1 cellular context compared by ENCODE assay signal in genomic region chr3:156674046-156674910, GRCh38.
TF ChIP-seq lines count a peak whose summit lies in the region.

Gene TIPARP, plus strand, starts transcription at chr3:156674590. Its CDS starts 3,108 bp downstream, at chr3:156677698.

TF ChIP-seq in HepG2, 621 proteins besides CTCF, POLR2A, EP300 and RAD21 (continued from another document and continues in another):
- TF ChIP-seq ZNF503 (CRISPR knock-in tag; IDR thresholded peaks at IDR 0.05) (no peak; the same call in 1 of the 2 replicates), ESRRA (CRISPR knock-in tag; IDR thresholded peaks at IDR 0.05; ENCODE audit: low read depth) (peak; percentile 89), ZSCAN9 (CRISPR knock-in tag; IDR thresholded peaks at IDR 0.05; ENCODE audit: borderline replicate concordance) (peak; percentile 67; the same call in 1 of the 2 replicates), ZNF784 (CRISPR knock-in tag; IDR thresholded peaks at IDR 0.05; ENCODE audit: borderline replicate concordance) (no peak), SP1 (IDR thresholded peaks at IDR 0.05) (0 out of 2 replicates have a peak, but pooled peaks have one; percentile 13), SP1 (CRISPR knock-in tag; IDR thresholded peaks at IDR 0.05) (peak; percentile 87), ZNF280B (CRISPR knock-in tag; IDR thresholded peaks at IDR 0.05; ENCODE audit: borderline replicate concordance) (peak; percentile 60; the same call in 1 of the 2 replicates), KLF12 (CRISPR knock-in tag; IDR thresholded peaks at IDR 0.05; ENCODE audit: borderline replicate concordance) (0 out of 2 replicates have a peak, but pooled peaks have one; percentile 64), SAFB2 (CRISPR knock-in tag; IDR thresholded peaks at IDR 0.05; ENCODE audit: borderline replicate concordance, low read depth) (peak; percentile 78; the same call in 1 of the 2 replicates), ZNF275 (CRISPR knock-in tag; IDR thresholded peaks at IDR 0.05; ENCODE audit: borderline replicate concordance) (0 out of 2 replicates have a peak, but pooled peaks have one; percentile 46), REL (CRISPR knock-in tag; conservative IDR thresholded peaks at IDR 0.05) (peak; percentile 90; the same call in 1 of the 2 replicates), HINFP (CRISPR knock-in tag; IDR thresholded peaks at IDR 0.05; ENCODE audit: low read depth) (peak; percentile 98), ZNF354B (CRISPR knock-in tag; IDR thresholded peaks at IDR 0.05) (no peak), UBTF (CRISPR knock-in tag; IDR thresholded peaks at IDR 0.05) (peak; percentile 98), ZNF12 (CRISPR knock-in tag; IDR thresholded peaks at IDR 0.05) (peak; percentile 84), TIGD3 (CRISPR knock-in tag; IDR thresholded peaks at IDR 0.05; ENCODE audit: borderline replicate concordance) (peak; percentile 44; the same call in 1 of the 2 replicates), ZNF567 (CRISPR knock-in tag; IDR thresholded peaks at IDR 0.05; ENCODE audit: borderline replicate concordance) (0 out of 2 replicates have a peak, but pooled peaks have one; percentile 39), RXRA (CRISPR knock-in tag; IDR thresholded peaks at IDR 0.05) (peak; percentile 87), ZMAT3 (CRISPR knock-in tag; conservative IDR thresholded peaks at IDR 0.05) (peak; percentile 84; the same call in 1 of the 2 replicates), KLF6 (CRISPR knock-in tag; IDR thresholded peaks at IDR 0.05) (no peak), JUNB (CRISPR knock-in tag; IDR thresholded peaks at IDR 0.05; ENCODE audit: borderline replicate concordance) (peak; percentile 4; the same call in 1 of the 2 replicates), TBX2 (CRISPR knock-in tag; IDR thresholded peaks at IDR 0.05; ENCODE audit: borderline replicate concordance) (peak; percentile 97), ZNF274 (CRISPR knock-in tag; IDR thresholded peaks at IDR 0.05) (peak; percentile 83; the same call in 1 of the 2 replicates), MTF1 (CRISPR knock-in tag; IDR thresholded peaks at IDR 0.05) (no peak), SKIL (CRISPR knock-in tag; IDR thresholded peaks at IDR 0.05; ENCODE audit: borderline replicate concordance) (peak; percentile 80), FOXP4 (CRISPR knock-in tag; IDR thresholded peaks at IDR 0.05) (peak; percentile 69), THAP8 (CRISPR knock-in tag; IDR thresholded peaks at IDR 0.05; ENCODE audit: borderline replicate concordance) (peak; percentile 91; the same call in 1 of the 2 replicates), ZNF468 (CRISPR knock-in tag; IDR thresholded peaks at IDR 0.05) (no peak), ZBTB7A (CRISPR knock-in tag; IDR thresholded peaks at IDR 0.05) (peak; percentile 92; the same call in 1 of the 2 replicates), ZBTB34 (CRISPR knock-in tag; IDR thresholded peaks at IDR 0.05) (peak; percentile 27; the same call in 1 of the 2 replicates)
